In genomic region chr12:22082190-22082701, GRCh38 we compare ENCODE assay signal across 1 cellular context.
A peak's percentile ranks its signal among the peaks of the same experiment; 100 is the strongest.
TF ChIP-seq lines count a peak whose summit lies in the region.

No MANE protein-coding gene starts in this region.

TF ChIP-seq in K562, 482 proteins besides CTCF, POLR2A, EP300 and RAD21 (continued from another document and continues in another):
- TF ChIP-seq ZHX1 (conservative IDR thresholded peaks at IDR 0.05; ENCODE audit: low read length): no peak
- TF ChIP-seq ADNP (tag; IDR thresholded peaks at IDR 0.05): no peak
- peak; percentile 83 to 85 for TF ChIP-seq FOXK2 (conservative IDR thresholded peaks at IDR 0.05 in 1 of 2, IDR thresholded peaks at IDR 0.05 in 1 of 2; ENCODE audit: low read depth in 2 of 2)
- no peak for TF ChIP-seq PML (IDR thresholded peaks at IDR 0.05; ENCODE audit: low read length)
- TF ChIP-seq JUN (IDR thresholded peaks at IDR 0.05; ENCODE audit: borderline replicate concordance, low read depth, low read length): no peak
- no peak for TF ChIP-seq JUN (CRISPR knock-in tag; IDR thresholded peaks at IDR 0.05; ENCODE audit: borderline replicate concordance)
- no peak for TF ChIP-seq ZNF197 (CRISPR knock-in tag; IDR thresholded peaks at IDR 0.05; ENCODE audit: low read depth)
- TF ChIP-seq, protein P1, sequence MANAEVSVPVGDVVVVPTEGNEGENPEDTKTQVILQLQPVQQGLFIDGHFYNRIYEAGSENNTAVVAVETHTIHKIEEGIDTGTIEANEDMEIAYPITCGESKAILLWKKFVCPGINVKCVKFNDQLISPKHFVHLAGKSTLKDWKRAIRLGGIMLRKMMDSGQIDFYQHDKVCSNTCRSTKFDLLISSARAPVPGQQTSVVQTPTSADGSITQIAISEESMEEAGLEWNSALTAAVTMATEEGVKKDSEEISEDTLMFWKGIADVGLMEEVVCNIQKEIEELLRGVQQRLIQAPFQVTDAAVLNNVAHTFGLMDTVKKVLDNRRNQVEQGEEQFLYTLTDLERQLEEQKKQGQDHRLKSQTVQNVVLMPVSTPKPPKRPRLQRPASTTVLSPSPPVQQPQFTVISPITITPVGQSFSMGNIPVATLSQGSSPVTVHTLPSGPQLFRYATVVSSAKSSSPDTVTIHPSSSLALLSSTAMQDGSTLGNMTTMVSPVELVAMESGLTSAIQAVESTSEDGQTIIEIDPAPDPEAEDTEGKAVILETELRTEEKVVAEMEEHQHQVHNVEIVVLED (CRISPR knock-in tag; IDR thresholded peaks at IDR 0.05): no peak
- no peak for TF ChIP-seq ZNF41 (CRISPR knock-in tag; conservative IDR thresholded peaks at IDR 0.05)
- TF ChIP-seq EHMT2 (IDR thresholded peaks at IDR 0.05): no peak
- TF ChIP-seq HDAC2 (IDR thresholded peaks at IDR 0.05): no peak
- no peak for TF ChIP-seq ZNF239 (CRISPR knock-in tag; IDR thresholded peaks at IDR 0.05)
- no peak for TF ChIP-seq CBX5 (IDR thresholded peaks at IDR 0.05; ENCODE audit: borderline replicate concordance, low read depth)
- TF ChIP-seq, protein P2, sequence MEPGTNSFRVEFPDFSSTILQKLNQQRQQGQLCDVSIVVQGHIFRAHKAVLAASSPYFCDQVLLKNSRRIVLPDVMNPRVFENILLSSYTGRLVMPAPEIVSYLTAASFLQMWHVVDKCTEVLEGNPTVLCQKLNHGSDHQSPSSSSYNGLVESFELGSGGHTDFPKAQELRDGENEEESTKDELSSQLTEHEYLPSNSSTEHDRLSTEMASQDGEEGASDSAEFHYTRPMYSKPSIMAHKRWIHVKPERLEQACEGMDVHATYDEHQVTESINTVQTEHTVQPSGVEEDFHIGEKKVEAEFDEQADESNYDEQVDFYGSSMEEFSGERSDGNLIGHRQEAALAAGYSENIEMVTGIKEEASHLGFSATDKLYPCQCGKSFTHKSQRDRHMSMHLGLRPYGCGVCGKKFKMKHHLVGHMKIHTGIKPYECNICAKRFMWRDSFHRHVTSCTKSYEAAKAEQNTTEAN (CRISPR knock-in tag; IDR thresholded peaks at IDR 0.05): no peak
- no peak for TF ChIP-seq JUND (IDR thresholded peaks at IDR 0.05; ENCODE audit: borderline replicate concordance, low read depth, low read length)
- TF ChIP-seq JUND (tag; IDR thresholded peaks at IDR 0.05; ENCODE audit: borderline replicate concordance, low read depth, low read length): no peak
- peak; percentile 18; the same call in 1 of the 2 replicates for TF ChIP-seq ATF7 (IDR thresholded peaks at IDR 0.05)
- TF ChIP-seq C11orf30 (IDR thresholded peaks at IDR 0.05; ENCODE audit: low read depth): no peak
- no peak for TF ChIP-seq ARID2 (IDR thresholded peaks at IDR 0.05)
- TF ChIP-seq STAG1 (CRISPR knock-in tag; IDR thresholded peaks at IDR 0.05; ENCODE audit: borderline replicate concordance): no peak
- TF ChIP-seq TFAM (CRISPR knock-in tag; conservative IDR thresholded peaks at IDR 0.05): no peak
- no peak for TF ChIP-seq ZNF174 (CRISPR knock-in tag; IDR thresholded peaks at IDR 0.05)
- TF ChIP-seq PTTG1 (tag; IDR thresholded peaks at IDR 0.05; ENCODE audit: low read depth): no peak
- TF ChIP-seq STAT5A (IDR thresholded peaks at IDR 0.05; ENCODE audit: borderline replicate concordance, low read length): no peak
- TF ChIP-seq MAZ (CRISPR knock-in tag; conservative IDR thresholded peaks at IDR 0.05 in 1 of 2, IDR thresholded peaks at IDR 0.05 in 1 of 2): no peak
- TF ChIP-seq PTBP1 (IDR thresholded peaks at IDR 0.05; ENCODE audit: low read depth, low read length): no peak
- TF ChIP-seq SMAD2 (IDR thresholded peaks at IDR 0.05; ENCODE audit: low read depth, low read length): no peak
- TF ChIP-seq MAFF (IDR thresholded peaks at IDR 0.05; ENCODE audit: low read length): no peak
- TF ChIP-seq WHSC1 (IDR thresholded peaks at IDR 0.05; ENCODE audit: low read length): no peak
- TF ChIP-seq BCL6 (CRISPR knock-in tag; IDR thresholded peaks at IDR 0.05): no peak
- peak; percentile 5; the same call in 1 of the 2 replicates for TF ChIP-seq ARID3A (IDR thresholded peaks at IDR 0.05; ENCODE audit: borderline replicate concordance, low read depth, low read length)
- TF ChIP-seq, protein P3, sequence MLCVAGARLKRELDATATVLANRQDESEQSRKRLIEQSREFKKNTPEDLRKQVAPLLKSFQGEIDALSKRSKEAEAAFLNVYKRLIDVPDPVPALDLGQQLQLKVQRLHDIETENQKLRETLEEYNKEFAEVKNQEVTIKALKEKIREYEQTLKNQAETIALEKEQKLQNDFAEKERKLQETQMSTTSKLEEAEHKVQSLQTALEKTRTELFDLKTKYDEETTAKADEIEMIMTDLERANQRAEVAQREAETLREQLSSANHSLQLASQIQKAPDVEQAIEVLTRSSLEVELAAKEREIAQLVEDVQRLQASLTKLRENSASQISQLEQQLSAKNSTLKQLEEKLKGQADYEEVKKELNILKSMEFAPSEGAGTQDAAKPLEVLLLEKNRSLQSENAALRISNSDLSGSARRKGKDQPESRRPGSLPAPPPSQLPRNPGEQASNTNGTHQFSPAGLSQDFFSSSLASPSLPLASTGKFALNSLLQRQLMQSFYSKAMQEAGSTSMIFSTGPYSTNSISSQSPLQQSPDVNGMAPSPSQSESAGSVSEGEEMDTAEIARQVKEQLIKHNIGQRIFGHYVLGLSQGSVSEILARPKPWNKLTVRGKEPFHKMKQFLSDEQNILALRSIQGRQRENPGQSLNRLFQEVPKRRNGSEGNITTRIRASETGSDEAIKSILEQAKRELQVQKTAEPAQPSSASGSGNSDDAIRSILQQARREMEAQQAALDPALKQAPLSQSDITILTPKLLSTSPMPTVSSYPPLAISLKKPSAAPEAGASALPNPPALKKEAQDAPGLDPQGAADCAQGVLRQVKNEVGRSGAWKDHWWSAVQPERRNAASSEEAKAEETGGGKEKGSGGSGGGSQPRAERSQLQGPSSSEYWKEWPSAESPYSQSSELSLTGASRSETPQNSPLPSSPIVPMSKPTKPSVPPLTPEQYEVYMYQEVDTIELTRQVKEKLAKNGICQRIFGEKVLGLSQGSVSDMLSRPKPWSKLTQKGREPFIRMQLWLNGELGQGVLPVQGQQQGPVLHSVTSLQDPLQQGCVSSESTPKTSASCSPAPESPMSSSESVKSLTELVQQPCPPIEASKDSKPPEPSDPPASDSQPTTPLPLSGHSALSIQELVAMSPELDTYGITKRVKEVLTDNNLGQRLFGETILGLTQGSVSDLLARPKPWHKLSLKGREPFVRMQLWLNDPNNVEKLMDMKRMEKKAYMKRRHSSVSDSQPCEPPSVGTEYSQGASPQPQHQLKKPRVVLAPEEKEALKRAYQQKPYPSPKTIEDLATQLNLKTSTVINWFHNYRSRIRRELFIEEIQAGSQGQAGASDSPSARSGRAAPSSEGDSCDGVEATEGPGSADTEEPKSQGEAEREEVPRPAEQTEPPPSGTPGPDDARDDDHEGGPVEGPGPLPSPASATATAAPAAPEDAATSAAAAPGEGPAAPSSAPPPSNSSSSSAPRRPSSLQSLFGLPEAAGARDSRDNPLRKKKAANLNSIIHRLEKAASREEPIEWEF (CRISPR knock-in tag; IDR thresholded peaks at IDR 0.05): no peak
- TF ChIP-seq NCOA6 (IDR thresholded peaks at IDR 0.05): no peak
- TF ChIP-seq, protein P4, sequence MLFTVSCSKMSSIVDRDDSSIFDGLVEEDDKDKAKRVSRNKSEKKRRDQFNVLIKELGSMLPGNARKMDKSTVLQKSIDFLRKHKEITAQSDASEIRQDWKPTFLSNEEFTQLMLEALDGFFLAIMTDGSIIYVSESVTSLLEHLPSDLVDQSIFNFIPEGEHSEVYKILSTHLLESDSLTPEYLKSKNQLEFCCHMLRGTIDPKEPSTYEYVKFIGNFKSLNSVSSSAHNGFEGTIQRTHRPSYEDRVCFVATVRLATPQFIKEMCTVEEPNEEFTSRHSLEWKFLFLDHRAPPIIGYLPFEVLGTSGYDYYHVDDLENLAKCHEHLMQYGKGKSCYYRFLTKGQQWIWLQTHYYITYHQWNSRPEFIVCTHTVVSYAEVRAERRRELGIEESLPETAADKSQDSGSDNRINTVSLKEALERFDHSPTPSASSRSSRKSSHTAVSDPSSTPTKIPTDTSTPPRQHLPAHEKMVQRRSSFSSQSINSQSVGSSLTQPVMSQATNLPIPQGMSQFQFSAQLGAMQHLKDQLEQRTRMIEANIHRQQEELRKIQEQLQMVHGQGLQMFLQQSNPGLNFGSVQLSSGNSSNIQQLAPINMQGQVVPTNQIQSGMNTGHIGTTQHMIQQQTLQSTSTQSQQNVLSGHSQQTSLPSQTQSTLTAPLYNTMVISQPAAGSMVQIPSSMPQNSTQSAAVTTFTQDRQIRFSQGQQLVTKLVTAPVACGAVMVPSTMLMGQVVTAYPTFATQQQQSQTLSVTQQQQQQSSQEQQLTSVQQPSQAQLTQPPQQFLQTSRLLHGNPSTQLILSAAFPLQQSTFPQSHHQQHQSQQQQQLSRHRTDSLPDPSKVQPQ (CRISPR knock-in tag; IDR thresholded peaks at IDR 0.05; ENCODE audit: borderline replicate concordance): no peak
- no peak for TF ChIP-seq ZNF785 (CRISPR knock-in tag; IDR thresholded peaks at IDR 0.05)
- TF ChIP-seq, protein P5, sequence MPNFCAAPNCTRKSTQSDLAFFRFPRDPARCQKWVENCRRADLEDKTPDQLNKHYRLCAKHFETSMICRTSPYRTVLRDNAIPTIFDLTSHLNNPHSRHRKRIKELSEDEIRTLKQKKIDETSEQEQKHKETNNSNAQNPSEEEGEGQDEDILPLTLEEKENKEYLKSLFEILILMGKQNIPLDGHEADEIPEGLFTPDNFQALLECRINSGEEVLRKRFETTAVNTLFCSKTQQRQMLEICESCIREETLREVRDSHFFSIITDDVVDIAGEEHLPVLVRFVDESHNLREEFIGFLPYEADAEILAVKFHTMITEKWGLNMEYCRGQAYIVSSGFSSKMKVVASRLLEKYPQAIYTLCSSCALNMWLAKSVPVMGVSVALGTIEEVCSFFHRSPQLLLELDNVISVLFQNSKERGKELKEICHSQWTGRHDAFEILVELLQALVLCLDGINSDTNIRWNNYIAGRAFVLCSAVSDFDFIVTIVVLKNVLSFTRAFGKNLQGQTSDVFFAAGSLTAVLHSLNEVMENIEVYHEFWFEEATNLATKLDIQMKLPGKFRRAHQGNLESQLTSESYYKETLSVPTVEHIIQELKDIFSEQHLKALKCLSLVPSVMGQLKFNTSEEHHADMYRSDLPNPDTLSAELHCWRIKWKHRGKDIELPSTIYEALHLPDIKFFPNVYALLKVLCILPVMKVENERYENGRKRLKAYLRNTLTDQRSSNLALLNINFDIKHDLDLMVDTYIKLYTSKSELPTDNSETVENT (CRISPR knock-in tag; IDR thresholded peaks at IDR 0.05): no peak
- TF ChIP-seq OTX1 (CRISPR knock-in tag; IDR thresholded peaks at IDR 0.05): no peak
- TF ChIP-seq, protein P6, sequence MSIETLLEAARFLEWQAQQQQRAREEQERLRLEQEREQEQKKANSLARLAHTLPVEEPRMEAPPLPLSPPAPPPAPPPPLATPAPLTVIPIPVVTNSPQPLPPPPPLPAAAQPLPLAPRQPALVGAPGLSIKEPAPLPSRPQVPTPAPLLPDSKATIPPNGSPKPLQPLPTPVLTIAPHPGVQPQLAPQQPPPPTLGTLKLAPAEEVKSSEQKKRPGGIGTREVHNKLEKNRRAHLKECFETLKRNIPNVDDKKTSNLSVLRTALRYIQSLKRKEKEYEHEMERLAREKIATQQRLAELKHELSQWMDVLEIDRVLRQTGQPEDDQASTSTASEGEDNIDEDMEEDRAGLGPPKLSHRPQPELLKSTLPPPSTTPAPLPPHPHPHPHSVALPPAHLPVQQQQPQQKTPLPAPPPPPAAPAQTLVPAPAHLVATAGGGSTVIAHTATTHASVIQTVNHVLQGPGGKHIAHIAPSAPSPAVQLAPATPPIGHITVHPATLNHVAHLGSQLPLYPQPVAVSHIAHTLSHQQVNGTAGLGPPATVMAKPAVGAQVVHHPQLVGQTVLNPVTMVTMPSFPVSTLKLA (conservative IDR thresholded peaks at IDR 0.05): peak in 1 of 2 experiments; percentile 57; a peak in 2 of 4 replicates
- TF ChIP-seq ARHGAP35 (IDR thresholded peaks at IDR 0.05; ENCODE audit: partially characterized antibody): no peak
- no peak for TF ChIP-seq PRMT5 (CRISPR knock-in tag; IDR thresholded peaks at IDR 0.05)
- TF ChIP-seq ZBTB17 (CRISPR knock-in tag; IDR thresholded peaks at IDR 0.05): no peak
- TF ChIP-seq MAFG (tag; conservative IDR thresholded peaks at IDR 0.05): no peak
- TF ChIP-seq SMARCE1 (IDR thresholded peaks at IDR 0.05): 0 out of 2 replicates have a peak, but pooled peaks have one; percentile 14
- TF ChIP-seq SIX5 (IDR thresholded peaks at IDR 0.05; ENCODE audit: borderline replicate concordance in 1 of 2, insufficient read depth in 1 of 2, low read depth in 1 of 2, low read length in 2 of 2): no peak
